Comparison of ENCODE assay signal across 15 cellular contexts in genomic region chr5:132056610-132057497, GRCh38. TPM values are rescaled to one million over a fixed set of nuclear protein-coding genes. Genes with fewer than 3 reads are reported as not detected.
DNase-seq lines count a peak whose midpoint lies in the region; ATAC-seq, FAIRE-seq and TF ChIP-seq lines count a peak whose summit lies in the region.
"Had no signal": no experiment of that assay in that cellular context is flagged by ENCODE, and none has a peak within 500 bp of the region (broad histone marks: within the 10 kb centered on the region; RNA-seq: fewer than 3 reads in every experiment).

No MANE protein-coding gene starts in this region.

- peaks cover 0 to 2% (median 0%) of the 10 kb centered on the region in 8 donors for H3K9me3 Mint-ChIP-seq in CD4-positive, alpha-beta memory T cell
- H3K9me3 Mint-ChIP-seq: stimulated activated naive B cell treated with anti-CD40 and anti-IgM and Interleukin-4, amounts not matched to agents 10 μg/mL and 1 μg/mL and 100 μg/mL, for 72 hours had no signal

- H3K27ac ChIP-seq in CD4-positive, alpha-beta memory T cell (ENCODE audit: low read depth, low read length) = peak overlapping the region; percentile 67
- no peak overlapping the region for H3K27ac ChIP-seq in dorsolateral prefrontal cortex
- H3K27ac ChIP-seq in osteoblast (ENCODE audit: low read depth, low read length) = no peak overlapping the region
- H3K27ac ChIP-seq: SK-N-MC had no signal

- no peak for TF ChIP-seq CTCF in dorsolateral prefrontal cortex (IDR thresholded peaks at IDR 0.05 in 54 of 56, conservative IDR thresholded peaks at IDR 0.05 in 2 of 56; ENCODE audit: low read depth in 1 of 56, partially characterized antibody in 56 of 56)
- TF ChIP-seq CTCF in osteoblast (IDR thresholded peaks at IDR 0.05; ENCODE audit: extremely low read depth, low read depth, low read length) = no peak

- DNase-seq in CD4-positive, alpha-beta memory T cell = no peak
- DNase-seq in GM12892 (ENCODE audit: insufficient read length) = peak; percentile 9
- peak in 9 of 10 donors; percentile 2 to 32 (median 11) for DNase-seq in dorsolateral prefrontal cortex
- peak; percentile 67 for DNase-seq in osteoblast (ENCODE audit: insufficient read length, low spot score, missing footprints)
- no peak for DNase-seq in pons (ENCODE audit: low spot score)
- DNase-seq: amniotic stem cell; foreskin melanocyte; HCEC 1CT; KG1; NCI-H1930; NCI-H774; stimulated activated naive B cell treated with anti-CD40 and anti-IgM and Interleukin-4, amounts not matched to agents 10 μg/mL and 1 μg/mL and 100 μg/mL, for 72 hours had no signal

- no peak for FAIRE-seq in GM12892 (lab: Jason Lieb, UNC)

- H3K27me3 ChIP-seq in CD4-positive, alpha-beta memory T cell (ENCODE audit: insufficient read depth, low read length) = no peaks in the 10 kb centered on the region
- H3K27me3 ChIP-seq in dorsolateral prefrontal cortex (no peaks in the 10 kb centered on the region), osteoblast (ENCODE audit: insufficient read depth, low read length) (peaks cover 9% of the 10 kb centered on the region)

- TF ChIP-seq POLR2A in GM12892 (IDR thresholded peaks at IDR 0.05; ENCODE audit: low read depth, low read length) = no peak

- ATAC-seq in GM21390 (IDR thresholded peaks at IDR 0.05; ENCODE audit: unreplicated experiment) (no peak), GM21825 (IDR thresholded peaks at IDR 0.05; ENCODE audit: unreplicated experiment) (no peak)
- ATAC-seq: stimulated activated naive B cell treated with anti-CD40 and anti-IgM and Interleukin-4, amounts not matched to agents 10 μg/mL and 1 μg/mL and 100 μg/mL, for 72 hours had no signal

- H3K27ac Mint-ChIP-seq in CD4-positive, alpha-beta memory T cell = peak overlapping the region; percentile 84 to 99 (median 95)
- H3K27ac Mint-ChIP-seq: stimulated activated naive B cell treated with anti-CD40 and anti-IgM and Interleukin-4, amounts not matched to agents 10 μg/mL and 1 μg/mL and 100 μg/mL, for 72 hours had no signal

- H3K36me3 ChIP-seq in CD4-positive, alpha-beta memory T cell (ENCODE audit: insufficient read depth, low read length) = no peaks in the 10 kb centered on the region
- H3K36me3 ChIP-seq in osteoblast (ENCODE audit: insufficient read depth, low read length) = no peaks in the 10 kb centered on the region

- no peaks in the 10 kb centered on the region for H3K9me3 ChIP-seq in CD4-positive, alpha-beta memory T cell (ENCODE audit: control insufficient read depth in 1 of 2, low read length in 2 of 2)
- no peaks in the 10 kb centered on the region for H3K9me3 ChIP-seq in osteoblast (ENCODE audit: low read depth, low read length)

- intact Hi-C loops in CD4-positive, alpha-beta memory T cell (cut with micrococcal nuclease) = loop anchor here (1.0 kb wide), 1 partner anchor 37 kb away; no protein-coding TSS in a partner anchor
- intact Hi-C loops in dorsolateral prefrontal cortex (cut with DNase I) = no loop called here

- no peak overlapping the region for H3K4me2 ChIP-seq in osteoblast (ENCODE audit: insufficient read depth, low read length)

- CTCF ChIA-PET in CD4-positive, alpha-beta memory T cell (lab: Charles Lee; ENCODE audit: partially characterized antibody) = interaction anchor here (0.9 to 8.0 kb wide), 6 partner anchors 8 to 468 kb away, joined by 3 to 97 read pairs (median 6); partner anchors contain the start of gene ACSL6

- no peaks in the 10 kb centered on the region for H3K79me2 ChIP-seq in osteoblast (ENCODE audit: insufficient read depth, low read length)

- POLR2A ChIA-PET in CD4-positive, alpha-beta memory T cell (lab: Charles Lee; ENCODE audit: partially characterized antibody) = interaction anchor here (1.0 to 2.5 kb wide), 5 partner anchors 29 to 260 kb away, joined by 3 to 7 read pairs (median 5); partner anchors contain the start of gene FNIP1

- no peaks in the 10 kb centered on the region for H3K27me3 Mint-ChIP-seq in CD4-positive, alpha-beta memory T cell

- H3K4me3 ChIP-seq in CD4-positive, alpha-beta memory T cell (ENCODE audit: low read length in 2 of 2) = no peak overlapping the region
- H3K4me3 ChIP-seq in dorsolateral prefrontal cortex = no peak overlapping the region
- no peak overlapping the region for H3K4me3 ChIP-seq in osteoblast (ENCODE audit: insufficient read depth, low read length)
- H3K4me3 ChIP-seq: SK-N-MC had no signal

- peaks cover 0 to 3% of the 10 kb centered on the region in 2 donors for H3K36me3 Mint-ChIP-seq in CD4-positive, alpha-beta memory T cell
- H3K36me3 Mint-ChIP-seq: stimulated activated naive B cell treated with anti-CD40 and anti-IgM and Interleukin-4, amounts not matched to agents 10 μg/mL and 1 μg/mL and 100 μg/mL, for 72 hours had no signal

- H3K4me1 Mint-ChIP-seq in CD4-positive, alpha-beta memory T cell = peaks cover 32 to 80% (median 54%) of the 10 kb centered on the region in 4 donors

- peaks cover 60% of the 10 kb centered on the region for H3K4me1 ChIP-seq in CD4-positive, alpha-beta memory T cell (ENCODE audit: insufficient read depth, low read length)
- H3K4me1 ChIP-seq in osteoblast (ENCODE audit: insufficient read depth, low read length) = no peaks in the 10 kb centered on the region

- peak overlapping the region in 6 of 8 donors; percentile 17 to 85 (median 50) for H3K4me3 Mint-ChIP-seq in CD4-positive, alpha-beta memory T cell
- H3K4me3 Mint-ChIP-seq: stimulated activated naive B cell treated with anti-CD40 and anti-IgM and Interleukin-4, amounts not matched to agents 10 μg/mL and 1 μg/mL and 100 μg/mL, for 72 hours had no signal

- no peak overlapping the region for H2AFZ ChIP-seq in osteoblast (ENCODE audit: low read length)

- H4K20me1 ChIP-seq in osteoblast (ENCODE audit: insufficient read depth, low read length) = no peaks in the 10 kb centered on the region

RNA-seq across cellular contexts. Expression of gene IL3, which starts 3.6 kb away (rescaled TPM):
- total RNA-seq in CD4-positive, alpha-beta memory T cell = not detected
- polyA plus RNA-seq in CD4-positive, alpha-beta memory T cell = not detected
- polyA plus RNA-seq in GM12892 (2012; ENCODE audit: missing spikeins) = not detected
- not detected for total RNA-seq in dorsolateral prefrontal cortex
- not detected in 2 replicates for total RNA-seq in osteoblast

RNA-seq across cellular contexts. Expression of gene CSF2, which starts 16.7 kb away (rescaled TPM):
- total RNA-seq in CD4-positive, alpha-beta memory T cell = not detected
- polyA plus RNA-seq in CD4-positive, alpha-beta memory T cell = under 1 TPM in 1 of 2 donors, not detected in 1; 0.77 TPM
- not detected for polyA plus RNA-seq in GM12892 (2012; ENCODE audit: missing spikeins)
- total RNA-seq in dorsolateral prefrontal cortex = not detected
- not detected in 2 replicates for total RNA-seq in osteoblast

RNA-seq across cellular contexts. Expression of gene ACSL6, which starts 45.4 kb away (rescaled TPM):
- 10 to 100 TPM; 50.4 to 51.7 TPM for total RNA-seq in CD4-positive, alpha-beta memory T cell
- polyA plus RNA-seq in CD4-positive, alpha-beta memory T cell = 10 to 100 TPM; 11.1 to 18.4 TPM
- polyA plus RNA-seq in GM12892 (2012; ENCODE audit: missing spikeins) = not detected
- 100 to 1,000 TPM; 103 to 296 (median 177) TPM for total RNA-seq in dorsolateral prefrontal cortex
- not detected in 2 replicates for total RNA-seq in osteoblast

Comparison
In these comparisons a context has a peak if more than half of its experiments do, and no peak if none do; other contexts are left out.
1. DNase-seq: peak in GM12892 (single experiment), dorsolateral prefrontal cortex (9 of 10) and osteoblast (single experiment); none in CD4-positive, alpha-beta memory T cell (0 of 5) and pons (single experiment).
2. RNA of gene ACSL6, which starts 45.4 kb away (total RNA-seq): 103 to 296 TPM in dorsolateral prefrontal cortex and 50.4 to 51.7 TPM in CD4-positive, alpha-beta memory T cell; not detected in osteoblast; every median in the first group is over 10 times any median in the second.